In genomic region chr10:43409385-43410109, GRCh38 we compare ENCODE assay signal across 8 cellular contexts. TPM values are rescaled to one million over a fixed set of nuclear protein-coding genes. Genes with fewer than 3 reads are reported as not detected.
A peak's percentile ranks its signal among the peaks of the same experiment; 100 is the strongest.
DNase-seq lines count a peak whose midpoint lies in the region; ATAC-seq and TF ChIP-seq lines count a peak whose summit lies in the region.

No MANE protein-coding gene starts in this region.

- peaks cover 27% of the 10 kb centered on the region for H3K4me1 ChIP-seq in DND-41 (ENCODE audit: insufficient read depth, low read length)
- H3K4me1 ChIP-seq in parathyroid adenoma: no peaks in the 10 kb centered on the region
- H3K4me1 ChIP-seq in aorta (ENCODE audit: control insufficient read depth in 1 of 2, insufficient read depth in 2 of 2, low read length in 2 of 2): peaks cover 0 to 6% of the 10 kb centered on the region in 2 donors

- intact Hi-C loops in aorta (cut with DNase I): loop anchor here in 1 of 2 donors (1.0 kb wide), 1 partner anchor 11 kb away; no protein-coding TSS in a partner anchor

- 6 to 12% methylated on average over 46 of the region's 46 CpGs for WGBS in aorta, 2 donors

- ATAC-seq in DND-41 (ENCODE audit: insufficient read depth, low read depth) (peak; percentile 25), aorta (ENCODE audit: low FRiP score) (peak; percentile 0), HG02885 (IDR thresholded peaks at IDR 0.05; ENCODE audit: poor library complexity, unreplicated experiment) (no peak)

- peak overlapping the region; percentile 63 to 87 for H3K4me3 ChIP-seq in DND-41 (ENCODE audit: low read depth in 1 of 2, low read length in 2 of 2)
- H3K4me3 ChIP-seq in fibroblast of mammary gland (ENCODE audit: control insufficient read depth, low read depth, low read length): peak overlapping the region; percentile 67
- peak overlapping the region; percentile 87 for H3K4me3 ChIP-seq in parathyroid adenoma (ENCODE audit: low read depth, low read length)
- peak overlapping the region; percentile 30 to 36 for H3K4me3 ChIP-seq in aorta (ENCODE audit: low read length in 2 of 2)

- peaks cover 28% of the 10 kb centered on the region for H4K20me1 ChIP-seq in DND-41 (ENCODE audit: insufficient read depth, low read length)

- H3K4me2 ChIP-seq in DND-41 (ENCODE audit: insufficient read depth, low read length) (peak overlapping the region; percentile 94), parathyroid adenoma (ENCODE audit: low read length) (peak overlapping the region; percentile 78)

- H3K27ac ChIP-seq in DND-41 (ENCODE audit: low read length) (peak overlapping the region; percentile 100), parathyroid adenoma (peak overlapping the region; percentile 98), aorta (ENCODE audit: low read depth in 1 of 2, low read length in 2 of 2) (peak overlapping the region in 1 of 2 donors; percentile 82)

- H3K79me2 ChIP-seq in DND-41 (ENCODE audit: insufficient read depth, low read length): peaks cover 57% of the 10 kb centered on the region
- H3K79me2 ChIP-seq in parathyroid adenoma: peaks cover 19% of the 10 kb centered on the region

- H3K9ac ChIP-seq in DND-41 (ENCODE audit: low read depth, low read length) (peak overlapping the region; percentile 98), parathyroid adenoma (no peak overlapping the region)

- TF ChIP-seq CTCF in DND-41 (IDR thresholded peaks at IDR 0.05; ENCODE audit: borderline replicate concordance, extremely low read depth, low read length, poor library complexity, severe bottlenecking) (peak; percentile 5), fibroblast of mammary gland (conservative IDR thresholded peaks at IDR 0.05; ENCODE audit: control insufficient read depth, insufficient read depth, low read depth, low read length) (no peak), parathyroid adenoma (IDR thresholded peaks at IDR 0.05) (no peak)

- no peaks in the 10 kb centered on the region for H3K9me3 ChIP-seq in DND-41 (ENCODE audit: insufficient read depth, low read length, severe bottlenecking)
- H3K9me3 ChIP-seq in parathyroid adenoma (ENCODE audit: control insufficient read depth, low read length): no peaks in the 10 kb centered on the region
- H3K9me3 ChIP-seq in aorta (ENCODE audit: control insufficient read depth, low read length): no peaks in the 10 kb centered on the region

- H3K36me3 ChIP-seq in DND-41 (ENCODE audit: insufficient read depth, low read length): peaks cover 23% of the 10 kb centered on the region; the same call in 1 of the 2 replicates
- H3K36me3 ChIP-seq in parathyroid adenoma (ENCODE audit: control insufficient read depth, insufficient read depth, low read length): no peaks in the 10 kb centered on the region
- H3K36me3 ChIP-seq in aorta (ENCODE audit: control insufficient read depth in 1 of 2, insufficient read depth in 2 of 2, low read length in 1 of 2): no peaks in the 10 kb centered on the region

- peak; percentile 87 for DNase-seq in DND-41
- peak; percentile 29 for DNase-seq in NCI-H1092 (lab: John Stamatoyannopoulos, UW)
- peak; percentile 72 for DNase-seq in activated T-cell treated with anti-CD3 and anti-CD28 coated beads, Interleukin-2, amount 50 U/mL, for 1 hour
- DNase-seq in fibroblast of mammary gland (ENCODE audit: low read depth): peak; percentile 29
- DNase-seq in aorta: peak; percentile 71 to 81
- no peak for DNase-seq in foreskin melanocyte

- H2AFZ ChIP-seq in DND-41 (ENCODE audit: low read depth, low read length) (peak overlapping the region; percentile 82), parathyroid adenoma (peak overlapping the region; percentile 98)

- H3K27me3 ChIP-seq in DND-41 (ENCODE audit: insufficient read depth, low read length, poor library complexity) (no peaks in the 10 kb centered on the region), parathyroid adenoma (ENCODE audit: control insufficient read depth, insufficient read depth, low read length) (no peaks in the 10 kb centered on the region), aorta (ENCODE audit: control insufficient read depth in 1 of 2, insufficient read depth in 2 of 2, low read length in 1 of 2) (no peaks in the 10 kb centered on the region)

RNA-seq across cellular contexts. Expression of gene HNRNPF, which starts 0.6 kb away (rescaled TPM):
- 100 to 1,000 TPM; 103 to 114 TPM for total RNA-seq in aorta
- 10 to 100 TPM; 54.3 to 63.2 TPM for polyA plus RNA-seq in aorta

RNA-seq across cellular contexts. Expression of gene ZNF487, which starts 27.4 kb away (rescaled TPM):
- total RNA-seq in aorta: 1 to 10 TPM; 5.2 to 7.1 TPM
- 1 to 10 TPM; 8.8 to 9.4 TPM for polyA plus RNA-seq in aorta

RNA-seq across cellular contexts. Expression of gene FXYD4, which starts 38.1 kb away (rescaled TPM):
- not detected for total RNA-seq in aorta
- polyA plus RNA-seq in aorta: not detected

Comparison
In these comparisons a context has a peak if more than half of its experiments do, and no peak if none do; other contexts are left out.
1. H3K4me3 ChIP-seq: peak in every context shown above with its lines; median percentile 87 in parathyroid adenoma; 75 in DND-41; 67 in fibroblast of mammary gland; 33 in aorta.